1 cellular context compared by ENCODE assay signal in the genomic region with DNA sequence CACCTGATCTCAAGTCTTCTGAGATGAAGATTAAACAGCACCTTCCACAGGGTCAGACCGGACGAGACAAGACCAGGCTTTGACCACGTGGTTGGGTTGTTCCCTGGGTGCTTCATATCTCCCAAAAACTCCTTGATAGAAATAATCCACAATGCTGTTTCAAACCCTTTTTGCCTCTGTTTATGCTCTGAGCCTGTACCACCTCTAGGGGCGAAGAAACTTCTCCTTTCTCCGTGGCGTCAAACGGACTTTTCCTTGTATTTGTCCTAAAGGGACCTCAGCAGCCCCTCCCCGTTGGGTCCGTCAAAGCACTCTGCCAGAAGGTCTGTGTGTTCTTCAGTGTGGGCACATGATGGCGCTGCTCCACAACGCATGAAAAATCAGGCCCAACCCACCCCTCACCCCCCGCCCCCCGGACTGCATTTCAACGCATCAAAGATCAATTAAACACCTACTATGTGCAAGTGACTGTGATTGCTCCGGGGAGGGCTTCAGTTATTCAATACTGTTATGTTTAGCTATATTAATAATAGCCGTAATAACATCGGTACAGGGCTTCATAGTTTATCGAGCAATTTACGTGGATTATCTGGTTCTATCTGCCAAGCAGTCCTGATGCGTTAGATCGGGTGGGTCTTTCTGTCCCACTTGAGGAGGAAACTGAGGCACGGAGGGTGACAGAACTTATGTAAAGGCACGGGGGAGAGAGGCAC.
TF ChIP-seq lines count a peak whose summit lies in the region.

No MANE protein-coding gene starts in this region.

TF ChIP-seq in SK-N-SH, 30 proteins besides CTCF, POLR2A, EP300 and RAD21 (continued from another document):
- TF ChIP-seq ZBTB33 (IDR thresholded peaks at IDR 0.05; ENCODE audit: borderline replicate concordance, low read depth), result no peak
- no peak for TF ChIP-seq RXRA (IDR thresholded peaks at IDR 0.05; ENCODE audit: borderline replicate concordance, low read depth)
- TF ChIP-seq YY1 (IDR thresholded peaks at IDR 0.05; ENCODE audit: low read depth), result no peak
- TF ChIP-seq CHD2 (IDR thresholded peaks at IDR 0.05; ENCODE audit: low read length, partially characterized antibody), result peak; percentile 20
- no peak for TF ChIP-seq ELF1 (IDR thresholded peaks at IDR 0.05)
- no peak for TF ChIP-seq GATA2 (CRISPR knock-in tag; IDR thresholded peaks at IDR 0.05)
- TF ChIP-seq FOXJ3 (CRISPR knock-in tag; IDR thresholded peaks at IDR 0.05), result no peak
